In the genomic region with DNA sequence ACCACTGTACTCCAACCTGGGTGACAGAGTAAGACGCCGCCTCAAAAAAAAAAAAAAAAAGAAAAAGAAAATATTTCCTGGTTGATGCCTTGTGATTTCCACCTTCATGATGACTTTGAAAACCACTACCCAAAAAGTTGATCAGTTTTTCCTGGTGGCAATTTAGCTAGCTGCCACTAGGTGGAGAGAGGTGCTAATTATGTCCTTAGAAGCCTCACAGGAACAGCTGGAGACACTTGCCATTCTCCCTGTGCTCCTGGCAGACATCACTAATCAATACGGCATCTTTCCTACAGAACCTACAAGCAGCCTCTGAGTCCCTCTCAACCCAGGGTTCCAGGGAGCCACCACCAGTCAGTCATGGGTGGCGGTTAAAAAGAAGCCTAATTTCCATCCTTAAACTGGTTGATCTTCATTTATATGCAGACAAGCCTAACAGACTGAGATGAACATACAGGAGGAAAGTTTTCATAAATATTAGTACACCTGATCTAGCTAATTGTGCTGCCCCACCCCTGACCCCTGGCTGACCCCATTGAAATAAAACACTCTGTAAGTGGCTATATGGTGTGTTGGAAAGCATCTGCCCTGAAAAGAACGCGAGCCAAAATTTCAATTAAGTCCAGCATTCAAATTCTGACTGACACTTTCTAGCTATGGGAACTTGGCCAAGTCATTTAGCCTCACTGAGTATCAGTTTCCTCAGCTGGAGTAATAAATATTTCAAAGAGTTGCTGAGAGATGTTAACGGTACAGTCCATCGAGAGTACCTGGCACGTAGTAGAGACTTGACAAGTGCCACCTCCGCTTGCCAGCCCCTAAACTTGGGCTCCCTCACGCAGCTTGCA, we compare ENCODE assay signal across 1 cellular context.
A peak's percentile ranks its signal among the peaks of the same experiment; 100 is the strongest.
TF ChIP-seq lines count a peak whose summit lies in the region.

No MANE protein-coding gene starts in this region.

TF ChIP-seq in K562, 482 proteins besides CTCF, POLR2A, EP300 and RAD21:
- TF ChIP-seq, protein P1, sequence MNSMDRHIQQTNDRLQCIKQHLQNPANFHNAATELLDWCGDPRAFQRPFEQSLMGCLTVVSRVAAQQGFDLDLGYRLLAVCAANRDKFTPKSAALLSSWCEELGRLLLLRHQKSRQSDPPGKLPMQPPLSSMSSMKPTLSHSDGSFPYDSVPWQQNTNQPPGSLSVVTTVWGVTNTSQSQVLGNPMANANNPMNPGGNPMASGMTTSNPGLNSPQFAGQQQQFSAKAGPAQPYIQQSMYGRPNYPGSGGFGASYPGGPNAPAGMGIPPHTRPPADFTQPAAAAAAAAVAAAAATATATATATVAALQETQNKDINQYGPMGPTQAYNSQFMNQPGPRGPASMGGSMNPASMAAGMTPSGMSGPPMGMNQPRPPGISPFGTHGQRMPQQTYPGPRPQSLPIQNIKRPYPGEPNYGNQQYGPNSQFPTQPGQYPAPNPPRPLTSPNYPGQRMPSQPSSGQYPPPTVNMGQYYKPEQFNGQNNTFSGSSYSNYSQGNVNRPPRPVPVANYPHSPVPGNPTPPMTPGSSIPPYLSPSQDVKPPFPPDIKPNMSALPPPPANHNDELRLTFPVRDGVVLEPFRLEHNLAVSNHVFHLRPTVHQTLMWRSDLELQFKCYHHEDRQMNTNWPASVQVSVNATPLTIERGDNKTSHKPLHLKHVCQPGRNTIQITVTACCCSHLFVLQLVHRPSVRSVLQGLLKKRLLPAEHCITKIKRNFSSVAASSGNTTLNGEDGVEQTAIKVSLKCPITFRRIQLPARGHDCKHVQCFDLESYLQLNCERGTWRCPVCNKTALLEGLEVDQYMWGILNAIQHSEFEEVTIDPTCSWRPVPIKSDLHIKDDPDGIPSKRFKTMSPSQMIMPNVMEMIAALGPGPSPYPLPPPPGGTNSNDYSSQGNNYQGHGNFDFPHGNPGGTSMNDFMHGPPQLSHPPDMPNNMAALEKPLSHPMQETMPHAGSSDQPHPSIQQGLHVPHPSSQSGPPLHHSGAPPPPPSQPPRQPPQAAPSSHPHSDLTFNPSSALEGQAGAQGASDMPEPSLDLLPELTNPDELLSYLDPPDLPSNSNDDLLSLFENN (IDR thresholded peaks at IDR 0.05; ENCODE audit: low read depth in 2 of 2, low read length in 2 of 2) = peak in 1 of 2 experiments; percentile 63; a peak in 1 of 4 replicates
- TF ChIP-seq ZBTB17 (CRISPR knock-in tag; IDR thresholded peaks at IDR 0.05) (peak; percentile 93), SMAD4 (CRISPR knock-in tag; conservative IDR thresholded peaks at IDR 0.05) (no peak), ZNF23 (CRISPR knock-in tag; IDR thresholded peaks at IDR 0.05) (peak; percentile 91), SMC3 (conservative IDR thresholded peaks at IDR 0.05; ENCODE audit: insufficient read depth, low read depth, low read length) (0 out of 2 replicates have a peak, but pooled peaks have one; percentile 18), ILF3 (IDR thresholded peaks at IDR 0.05; ENCODE audit: borderline replicate concordance) (no peak), DACH1 (IDR thresholded peaks at IDR 0.05; ENCODE audit: partially characterized antibody) (peak; percentile 54)
- TF ChIP-seq, protein P2, sequence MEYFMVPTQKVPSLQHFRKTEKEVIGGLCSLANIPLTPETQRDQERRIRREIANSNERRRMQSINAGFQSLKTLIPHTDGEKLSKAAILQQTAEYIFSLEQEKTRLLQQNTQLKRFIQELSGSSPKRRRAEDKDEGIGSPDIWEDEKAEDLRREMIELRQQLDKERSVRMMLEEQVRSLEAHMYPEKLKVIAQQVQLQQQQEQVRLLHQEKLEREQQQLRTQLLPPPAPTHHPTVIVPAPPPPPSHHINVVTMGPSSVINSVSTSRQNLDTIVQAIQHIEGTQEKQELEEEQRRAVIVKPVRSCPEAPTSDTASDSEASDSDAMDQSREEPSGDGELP (CRISPR knock-in tag; IDR thresholded peaks at IDR 0.05; ENCODE audit: borderline replicate concordance) = peak; percentile 55
- TF ChIP-seq, protein P3, sequence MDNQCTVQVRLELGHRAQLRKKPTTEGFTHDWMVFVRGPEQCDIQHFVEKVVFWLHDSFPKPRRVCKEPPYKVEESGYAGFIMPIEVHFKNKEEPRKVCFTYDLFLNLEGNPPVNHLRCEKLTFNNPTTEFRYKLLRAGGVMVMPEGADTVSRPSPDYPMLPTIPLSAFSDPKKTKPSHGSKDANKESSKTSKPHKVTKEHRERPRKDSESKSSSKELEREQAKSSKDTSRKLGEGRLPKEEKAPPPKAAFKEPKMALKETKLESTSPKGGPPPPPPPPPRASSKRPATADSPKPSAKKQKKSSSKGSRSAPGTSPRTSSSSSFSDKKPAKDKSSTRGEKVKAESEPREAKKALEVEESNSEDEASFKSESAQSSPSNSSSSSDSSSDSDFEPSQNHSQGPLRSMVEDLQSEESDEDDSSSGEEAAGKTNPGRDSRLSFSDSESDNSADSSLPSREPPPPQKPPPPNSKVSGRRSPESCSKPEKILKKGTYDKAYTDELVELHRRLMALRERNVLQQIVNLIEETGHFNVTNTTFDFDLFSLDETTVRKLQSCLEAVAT (IDR thresholded peaks at IDR 0.05) = peak in 1 of 2 experiments; percentile 87; a peak in 2 of 4 replicates
